ENCODE assay signal across 8 cellular contexts in genomic region chrX:123960956-123961267, GRCh38. TPM values are rescaled to one million over a fixed set of nuclear protein-coding genes. Genes with fewer than 3 reads are reported as not detected.
DNase-seq lines count a peak whose midpoint lies in the region; ATAC-seq and TF ChIP-seq lines count a peak whose summit lies in the region.

No MANE protein-coding gene starts in this region.

- no peaks in the 10 kb centered on the region for H3K27me3 ChIP-seq in gastrocnemius medialis

- peaks cover 6 to 15% of the 10 kb centered on the region in 2 donors for H3K4me1 ChIP-seq in gastrocnemius medialis

- no peak for ATAC-seq in T-helper 17 cell
- ATAC-seq in gastrocnemius medialis = no peak
- no peak for ATAC-seq in HG03378 (IDR thresholded peaks at IDR 0.05; ENCODE audit: unreplicated experiment)

- TF ChIP-seq POLR2A in gastrocnemius medialis (IDR thresholded peaks at IDR 0.05) = no peak

- H3K27ac ChIP-seq in gastrocnemius medialis = peak overlapping the region; percentile 95 to 99 (median 98)

- H3K27ac Mint-ChIP-seq in T-helper 17 cell = peak overlapping the region; percentile 99

- in situ Hi-C loops in gastrocnemius medialis (cut with MboI; ENCODE audit: low sequenced_read_pairs in 4 of 4) = loop anchor here in 1 of 4 donors (25.0 kb wide), 1 partner anchor 101 kb away; no protein-coding TSS in a partner anchor

- TF ChIP-seq CTCF in GM12865 (IDR thresholded peaks at IDR 0.05; ENCODE audit: insufficient read depth, low read depth, low read length, missing control alignments) (no peak), foreskin fibroblast (IDR thresholded peaks at IDR 0.05; ENCODE audit: low read depth, low read length) (no peak), gastrocnemius medialis (IDR thresholded peaks at IDR 0.05 in 4 of 5, conservative IDR thresholded peaks at IDR 0.05 in 1 of 5) (no peak)

- intact Hi-C loops in gastrocnemius medialis (cut with DNase I; ENCODE audit: low total_unique reads) = loop anchor here (1.0 to 10.0 kb wide), 6 partner anchors 15 to 234 kb away; no protein-coding TSS in a partner anchor

- no peaks in the 10 kb centered on the region for H3K27me3 Mint-ChIP-seq in T-helper 17 cell

- H3K4me3 Mint-ChIP-seq in T-helper 17 cell = peak overlapping the region; percentile 98

- DNase-seq in GM12865 (ENCODE audit: low read depth) (no peak), T-helper 17 cell (no peak), foreskin fibroblast (no peak), gastrocnemius medialis (no peak), NCI-H748 treated with DMSO at 0.1 percent for 48 hours (lab: John Stamatoyannopoulos, UW) (no peak), RPMI8226 (no peak)
- DNase-seq in effector CD4-positive, alpha-beta T cell = no peak

- H3K36me3 Mint-ChIP-seq in T-helper 17 cell (ENCODE audit: low read depth) = peaks cover 4% of the 10 kb centered on the region

- H3K4me3 ChIP-seq in GM12865 (ENCODE audit: low read depth, low read length) (peak overlapping the region; percentile 73), foreskin fibroblast (ENCODE audit: low read depth in 1 of 2, low read length in 2 of 2) (peak overlapping the region; percentile 83 to 87), gastrocnemius medialis (peak overlapping the region; percentile 78 to 85 (median 81))

- H3K36me3 ChIP-seq in gastrocnemius medialis = no peaks in the 10 kb centered on the region

- H3K4me1 Mint-ChIP-seq in T-helper 17 cell = peaks cover 21% of the 10 kb centered on the region

- no peaks in the 10 kb centered on the region for H3K9me3 ChIP-seq in T-helper 17 cell (ENCODE audit: control insufficient read depth, low read length, poor library complexity, severe bottlenecking)
- no peaks in the 10 kb centered on the region for H3K9me3 ChIP-seq in gastrocnemius medialis

RNA-seq across cellular contexts. Expression of gene STAG2, which starts 0.6 kb away (rescaled TPM):
- total RNA-seq in T-helper 17 cell (10 to 100 TPM; 77.2 to 81.3 TPM), gastrocnemius medialis (10 to 100 TPM; 39.3 to 65.6 (median 55.5) TPM)
